ENCODE assay signal across 8 cellular contexts in genomic region chr1:42756956-42757891, GRCh38. TPM values are rescaled to one million over a fixed set of nuclear protein-coding genes. Genes with fewer than 3 reads are reported as not detected.
DNase-seq lines count a peak whose midpoint lies in the region; ATAC-seq and TF ChIP-seq lines count a peak whose summit lies in the region.

No MANE protein-coding gene starts in this region.

- peaks cover 43 to 58% of the 10 kb centered on the region in 2 donors for H3K36me3 Mint-ChIP-seq in stimulated activated naive B cell treated with anti-CD40 and anti-IgM and Interleukin-4, amounts not matched to agents 10 μg/mL and 1 μg/mL and 100 μg/mL, for 72 hours

- H3K27ac Mint-ChIP-seq in stimulated activated naive B cell treated with anti-CD40 and anti-IgM and Interleukin-4, amounts not matched to agents 10 μg/mL and 1 μg/mL and 100 μg/mL, for 72 hours = peak overlapping the region; percentile 6

- TF ChIP-seq POLR2A in adrenal gland (IDR thresholded peaks at IDR 0.05) = no peak

- no peak overlapping the region for H2AFZ ChIP-seq in hepatocyte

- H3K9me2 ChIP-seq in hepatocyte (replicated peaks; ENCODE audit: insufficient read depth) = no peaks in the 10 kb centered on the region

- H3K4me3 ChIP-seq in BE2C (ENCODE audit: low read depth, low read length) (no peak overlapping the region), adrenal gland (no peak overlapping the region), hepatocyte (no peak overlapping the region)

- H3K27ac ChIP-seq in adrenal gland = no peak overlapping the region
- H3K27ac ChIP-seq in hepatocyte = no peak overlapping the region

- H3K79me2 ChIP-seq in hepatocyte = peaks cover 9% of the 10 kb centered on the region

- TF ChIP-seq CTCF in BE2C (IDR thresholded peaks at IDR 0.05; ENCODE audit: low read depth, low read length) (peak; percentile 70), adrenal gland (IDR thresholded peaks at IDR 0.05) (peak; percentile 56 to 77 (median 75)), hepatocyte (IDR thresholded peaks at IDR 0.05; ENCODE audit: poor library complexity) (peak; percentile 65)

- H3K36me3 ChIP-seq in BE2C (peaks cover 6% of the 10 kb centered on the region), adrenal gland (replicated peaks in 1 of 2) (peaks cover 0 to 89% of the 10 kb centered on the region in 2 donors), hepatocyte (replicated peaks; ENCODE audit: insufficient read depth, low read depth) (no peaks in the 10 kb centered on the region)

- H3K27me3 Mint-ChIP-seq in stimulated activated naive B cell treated with anti-CD40 and anti-IgM and Interleukin-4, amounts not matched to agents 10 μg/mL and 1 μg/mL and 100 μg/mL, for 72 hours = no peaks in the 10 kb centered on the region

- ATAC-seq in stimulated activated naive B cell treated with anti-CD40 and anti-IgM and Interleukin-4, amounts not matched to agents 10 μg/mL and 1 μg/mL and 100 μg/mL, for 72 hours (replicated peaks) = peak; percentile 63 to 69
- ATAC-seq in HG03571 (IDR thresholded peaks at IDR 0.05; ENCODE audit: unreplicated experiment) = no peak

- no peaks in the 10 kb centered on the region for H3K27me3 ChIP-seq in BE2C
- no peaks in the 10 kb centered on the region for H3K27me3 ChIP-seq in adrenal gland
- no peaks in the 10 kb centered on the region for H3K27me3 ChIP-seq in hepatocyte

- 70 to 75% (median 71%) methylated on average over 17 of the region's 17 CpGs for WGBS in adrenal gland, 4 donors
- WGBS in hepatocyte (ENCODE audit: low lambda C conversion rate, missing lambda C conversion rate) = 78% methylated on average over 17 of the region's 17 CpGs

- H4K20me1 ChIP-seq in hepatocyte (ENCODE audit: insufficient read depth, poor library complexity, severe bottlenecking) = no peaks in the 10 kb centered on the region

- DNase-seq in BE2C (peak; percentile 16), GM19240 (ENCODE audit: insufficient read length, low spot score) (peak; percentile 64), NCI-H345 treated with DMSO at 0.1 percent for 48 hours (lab: John Stamatoyannopoulos, UW; ENCODE audit: unreplicated experiment) (peak; percentile 11), adrenal gland (peak in 4 of 7 donors; percentile 34 to 45 (median 38)), hepatocyte (ENCODE audit: low spot score) (peak; percentile 76)
- no peak for DNase-seq in stimulated activated naive B cell treated with anti-CD40 and anti-IgM and Interleukin-4, amounts not matched to agents 10 μg/mL and 1 μg/mL and 100 μg/mL, for 72 hours
- DNase-seq in stimulated activated CD4-positive, alpha-beta T cell treated with anti-CD3 and anti-CD28 coated beads, Interleukin-2, amount 100 ng/mL, for 48 hours = no peak

- no peak overlapping the region for H3K4me3 Mint-ChIP-seq in stimulated activated naive B cell treated with anti-CD40 and anti-IgM and Interleukin-4, amounts not matched to agents 10 μg/mL and 1 μg/mL and 100 μg/mL, for 72 hours

- intact Hi-C loops in adrenal gland (cut with DNase I) = no loop called here

- H3K9me3 Mint-ChIP-seq in stimulated activated naive B cell treated with anti-CD40 and anti-IgM and Interleukin-4, amounts not matched to agents 10 μg/mL and 1 μg/mL and 100 μg/mL, for 72 hours = no peaks in the 10 kb centered on the region

- H3K9me3 ChIP-seq in BE2C (no peaks in the 10 kb centered on the region), adrenal gland (replicated peaks in 1 of 3) (no peaks in the 10 kb centered on the region), hepatocyte (ENCODE audit: low read depth) (no peaks in the 10 kb centered on the region)

- peaks cover 4 to 22% of the 10 kb centered on the region in 2 donors for H3K4me1 Mint-ChIP-seq in stimulated activated naive B cell treated with anti-CD40 and anti-IgM and Interleukin-4, amounts not matched to agents 10 μg/mL and 1 μg/mL and 100 μg/mL, for 72 hours

- H3K4me1 ChIP-seq in BE2C (no peaks in the 10 kb centered on the region), adrenal gland (replicated peaks in 1 of 2) (peaks cover 0 to 7% of the 10 kb centered on the region in 2 donors), hepatocyte (ENCODE audit: insufficient read depth) (no peaks in the 10 kb centered on the region)

- H3K4me2 ChIP-seq in hepatocyte = no peak overlapping the region

RNA-seq across cellular contexts. Expression of gene P3H1, which starts 9.6 kb away (rescaled TPM):
- polyA plus RNA-seq in BE2C (2012; ENCODE audit: insufficient read depth, insufficient read length, low read depth) = 49.6 TPM
- total RNA-seq in adrenal gland (10 to 100 TPM; 30.3 to 67.5 (median 39.9) TPM), hepatocyte (94.6 and 102 TPM in 2 replicates)
- polyA plus RNA-seq in adrenal gland (100 to 1,000 TPM in 1 of 3 donors, 10 to 100 TPM in 2; 23.7 to 178 (median 81.0) TPM), hepatocyte (192 and 201 TPM in 2 replicates)

RNA-seq across cellular contexts. Expression of gene C1orf50, which starts 9.8 kb away (rescaled TPM):
- 1.7 TPM for polyA plus RNA-seq in BE2C (2012; ENCODE audit: insufficient read depth, insufficient read length, low read depth)
- 10 to 100 TPM in 1 of 8 donors, 1 to 10 TPM in 7; 2.2 to 10.1 (median 6.9) TPM for total RNA-seq in adrenal gland
- 10 to 100 TPM in 1 of 3 donors, 1 to 10 TPM in 2; 3.6 to 13.5 (median 6.9) TPM for polyA plus RNA-seq in adrenal gland
- 5.7 and 12.6 TPM in 2 replicates for total RNA-seq in hepatocyte
- polyA plus RNA-seq in hepatocyte = 11.9 and 15.2 TPM in 2 replicates

RNA-seq across cellular contexts. Expression of gene CLDN19, which starts 17.2 kb away (rescaled TPM):
- not detected for polyA plus RNA-seq in BE2C (2012; ENCODE audit: insufficient read depth, insufficient read length, low read depth)
- total RNA-seq in adrenal gland = under 1 TPM in 1 of 8 donors, not detected in 7; 0.91 TPM
- polyA plus RNA-seq in adrenal gland = under 1 TPM in 1 of 3 donors, not detected in 2; 0.20 TPM
- total RNA-seq in hepatocyte = 2.5 and 6.9 TPM in 2 replicates
- 3.8 and 4.5 TPM in 2 replicates for polyA plus RNA-seq in hepatocyte

RNA-seq across cellular contexts. Expression of gene TMEM269, which starts 27.6 kb away (rescaled TPM):
- 0.96 TPM for polyA plus RNA-seq in BE2C (2012; ENCODE audit: insufficient read depth, insufficient read length, low read depth)
- under 1 TPM in 1 of 8 donors, not detected in 7; 0.07 TPM for total RNA-seq in adrenal gland
- polyA plus RNA-seq in adrenal gland = under 1 TPM in 2 of 3 donors, not detected in 1; 0.03 to 0.09 TPM
- total RNA-seq in hepatocyte = 0.32 and 0.40 TPM in 2 replicates
- polyA plus RNA-seq in hepatocyte = 0.12 TPM in 1 of 2 replicates, not detected in the other

RNA-seq across cellular contexts. Expression of gene ERMAP, which starts 59.7 kb away (rescaled TPM):
- 1.8 TPM for polyA plus RNA-seq in BE2C (2012; ENCODE audit: insufficient read depth, insufficient read length, low read depth)
- total RNA-seq in adrenal gland = 10 to 100 TPM in 7 of 8 donors, 1 to 10 TPM in 1; 8.1 to 24.7 (median 19.0) TPM
- polyA plus RNA-seq in adrenal gland = 10 to 100 TPM in 2 of 3 donors, 1 to 10 TPM in 1; 8.3 to 11.5 (median 10.9) TPM
- total RNA-seq in hepatocyte = 17.5 and 20.4 TPM in 2 replicates
- 6.2 and 6.5 TPM in 2 replicates for polyA plus RNA-seq in hepatocyte

Comparison
In these comparisons a context has a peak if more than half of its experiments do, and no peak if none do; other contexts are left out.
1. DNase-seq: peak in BE2C (single experiment), GM19240 (single experiment), NCI-H345 treated with DMSO at 0.1 percent for 48 hours (single experiment), adrenal gland (4 of 7) and hepatocyte (single experiment); none in stimulated activated naive B cell treated with anti-CD40 and anti-IgM and Interleukin-4, amounts not matched to agents 10 μg/mL and 1 μg/mL and 100 μg/mL, for 72 hours (single experiment) and stimulated activated CD4-positive, alpha-beta T cell treated with anti-CD3 and anti-CD28 coated beads, Interleukin-2, amount 100 ng/mL, for 48 hours (0 of 2).
2. Peak in every context shown above with its lines, with median percentiles within 50 percentile points of each other: CTCF ChIP-seq.